ENCODE assay signal across 9 cellular contexts in genomic region chr2:177164131-177164530, GRCh38. TPM values are rescaled to one million over a fixed set of nuclear protein-coding genes. Genes with fewer than 3 reads are reported as not detected.
A peak's percentile ranks its signal among the peaks of the same experiment; 100 is the strongest.
DNase-seq lines count a peak whose midpoint lies in the region; ATAC-seq and TF ChIP-seq lines count a peak whose summit lies in the region.
"Had no signal": no experiment of that assay in that cellular context is flagged by ENCODE, and none has a peak within 500 bp of the region (broad histone marks: within the 10 kb centered on the region; RNA-seq: fewer than 3 reads in every experiment).

No MANE protein-coding gene starts in this region.

- H3K27ac ChIP-seq in breast epithelium = peak overlapping the region; percentile 79 to 86
- peak overlapping the region; percentile 97 for H3K27ac ChIP-seq in angular gyrus (ENCODE audit: low read depth, low read length)
- H3K27ac ChIP-seq in lower lobe of right lung = no peak overlapping the region
- peak overlapping the region; percentile 38 for H3K27ac ChIP-seq in urinary bladder (ENCODE audit: low read depth)

- no peak overlapping the region for H3K4me3 Mint-ChIP-seq in MCF 10A (ENCODE audit: unreplicated experiment)
- H3K4me3 Mint-ChIP-seq in stimulated activated effector memory CD8-positive, alpha-beta T cell treated with anti-CD3 and anti-CD28 coated beads, Interleukin-12 subunit alpha, Interleukin-12 subunit beta, amount 100 ng/mL, for 72 hours = no peak overlapping the region
- H3K4me3 Mint-ChIP-seq: T-helper 1 cell treated with Interleukin-12 subunit alpha and Interleukin-12 subunit beta and Interleukin-4 antibody, amounts not matched to agents 30 μg/mL and 1 μg/mL, for 36 hours had no signal

- peaks cover 15% of the 10 kb centered on the region for H3K4me1 Mint-ChIP-seq in MCF 10A (ENCODE audit: insufficient read depth, unreplicated experiment)
- peaks cover 13% of the 10 kb centered on the region for H3K4me1 Mint-ChIP-seq in stimulated activated effector memory CD8-positive, alpha-beta T cell treated with anti-CD3 and anti-CD28 coated beads, Interleukin-12 subunit alpha, Interleukin-12 subunit beta, amount 100 ng/mL, for 72 hours

- POLR2A ChIA-PET in MCF 10A (lab: Yijun Ruan, JAX) = interaction anchor here (0.6 to 5.8 kb wide), 32 partner anchors 10 to 629 kb away, joined by 3 to 198 read pairs (median 7); partner anchors contain the start of genes AGPS, HNRNPA3 and NFE2L2

- intact Hi-C loops in breast epithelium (cut with DNase I; ENCODE audit: low total_unique reads) (loop anchor here (5.0 kb wide), 1 partner anchor 168 kb away; no protein-coding TSS in a partner anchor), MCF 10A (cut with micrococcal nuclease) (loop anchor here (1.0 to 10.0 kb wide), 7 partner anchors 47 to 1037 kb away; partner anchors contain the start of gene HOXD8), lower lobe of right lung (cut with DNase I) (loop anchor here (10.0 kb wide), 1 partner anchor 101 kb away; the partner anchor contains the start of gene NFE2L2)

- no TSS peak for BruUV-seq in MCF 10A (replicated peaks; lab: Mats Ljungman, UMichigan)

- no peak for TF ChIP-seq POLR2A in breast epithelium (IDR thresholded peaks at IDR 0.05)

- DNase-seq in breast epithelium (ENCODE audit: low spot score in 2 of 2) (no peak), MCF 10A (ENCODE audit: unreplicated experiment) (no peak), lower lobe of right lung (no peak), activated gamma-delta T cell treated with Interleukin-2 at 50 U/mL for 16 hours (no peak)
- no peak for DNase-seq in effector CD4-positive, alpha-beta T cell
- no peak for DNase-seq in stimulated activated effector memory CD8-positive, alpha-beta T cell treated with anti-CD3 and anti-CD28 coated beads, Interleukin-12 subunit alpha, Interleukin-12 subunit beta, amount 100 ng/mL, for 72 hours (ENCODE audit: low spot score in 2 of 2)

- no peaks in the 10 kb centered on the region for H3K36me3 ChIP-seq in breast epithelium
- H3K36me3 ChIP-seq in lower lobe of right lung = no peaks in the 10 kb centered on the region
- H3K36me3 ChIP-seq in urinary bladder (ENCODE audit: insufficient read depth) = no peaks in the 10 kb centered on the region

- no peaks in the 10 kb centered on the region for H3K9me3 ChIP-seq in breast epithelium
- no peaks in the 10 kb centered on the region for H3K9me3 ChIP-seq in lower lobe of right lung

- no peak for TF ChIP-seq CTCF in breast epithelium (IDR thresholded peaks at IDR 0.05)
- no peak for TF ChIP-seq CTCF in MCF 10A (IDR thresholded peaks at IDR 0.05; ENCODE audit: unreplicated experiment)
- TF ChIP-seq CTCF in lower lobe of right lung (IDR thresholded peaks at IDR 0.05) = no peak

- peaks cover 5% of the 10 kb centered on the region for H3K36me3 Mint-ChIP-seq in MCF 10A (ENCODE audit: insufficient read depth, unreplicated experiment)
- H3K36me3 Mint-ChIP-seq in stimulated activated effector memory CD8-positive, alpha-beta T cell treated with anti-CD3 and anti-CD28 coated beads, Interleukin-12 subunit alpha, Interleukin-12 subunit beta, amount 100 ng/mL, for 72 hours = no peaks in the 10 kb centered on the region

- no peak overlapping the region for H3K27ac Mint-ChIP-seq in MCF 10A (ENCODE audit: low read depth, unreplicated experiment)
- no peak overlapping the region for H3K27ac Mint-ChIP-seq in stimulated activated effector memory CD8-positive, alpha-beta T cell treated with anti-CD3 and anti-CD28 coated beads, Interleukin-12 subunit alpha, Interleukin-12 subunit beta, amount 100 ng/mL, for 72 hours
- H3K27ac Mint-ChIP-seq: T-helper 1 cell treated with Interleukin-12 subunit alpha and Interleukin-12 subunit beta and Interleukin-4 antibody, amounts not matched to agents 30 μg/mL and 1 μg/mL, for 36 hours had no signal

- H3K9me3 Mint-ChIP-seq in MCF 10A (ENCODE audit: unreplicated experiment) = no peaks in the 10 kb centered on the region
- H3K9me3 Mint-ChIP-seq in stimulated activated effector memory CD8-positive, alpha-beta T cell treated with anti-CD3 and anti-CD28 coated beads, Interleukin-12 subunit alpha, Interleukin-12 subunit beta, amount 100 ng/mL, for 72 hours = no peaks in the 10 kb centered on the region
- H3K9me3 Mint-ChIP-seq: T-helper 1 cell treated with Interleukin-12 subunit alpha and Interleukin-12 subunit beta and Interleukin-4 antibody, amounts not matched to agents 30 μg/mL and 1 μg/mL, for 36 hours had no signal

- CTCF ChIA-PET in MCF 10A (lab: Yijun Ruan, JAX) = interaction anchor here (0.6 to 5.2 kb wide), 37 partner anchors 8 to 1037 kb away, joined by 3 to 52 read pairs (median 7); partner anchors contain the start of gene NFE2L2

- H3K27me3 ChIP-seq in breast epithelium = no peaks in the 10 kb centered on the region
- H3K27me3 ChIP-seq in lower lobe of right lung (ENCODE audit: low read depth) = no peaks in the 10 kb centered on the region

- no peaks in the 10 kb centered on the region for H3K27me3 Mint-ChIP-seq in MCF 10A (ENCODE audit: insufficient read depth, unreplicated experiment)

- H3K4me1 ChIP-seq in breast epithelium = no peaks in the 10 kb centered on the region
- H3K4me1 ChIP-seq in lower lobe of right lung = peaks cover 22% of the 10 kb centered on the region
- no peaks in the 10 kb centered on the region for H3K4me1 ChIP-seq in urinary bladder (ENCODE audit: insufficient read depth)

- WGBS in urinary bladder = 13% methylated on average over 3 of the region's 3 CpGs

- no peak for ATAC-seq in lower lobe of right lung
- no peak for ATAC-seq in stimulated activated effector memory CD8-positive, alpha-beta T cell treated with anti-CD3 and anti-CD28 coated beads, Interleukin-12 subunit alpha, Interleukin-12 subunit beta, amount 100 ng/mL, for 72 hours

- peak overlapping the region; percentile 40 to 55 (median 42) for H3K4me3 ChIP-seq in breast epithelium
- H3K4me3 ChIP-seq in lower lobe of right lung = peak overlapping the region; percentile 55
- H3K4me3 ChIP-seq in urinary bladder (ENCODE audit: low read depth, low read length) = no peak overlapping the region

RNA-seq across cellular contexts. Expression of gene HNRNPA3, which starts 48.5 kb away (rescaled TPM):
- total RNA-seq in breast epithelium = 10 to 100 TPM; 60.6 to 100.0 (median 95.9) TPM
- 142 and 179 TPM in 2 replicates for total RNA-seq in MCF 10A (2022)
- total RNA-seq in lower lobe of right lung = 132 TPM
- total RNA-seq in urinary bladder = 129 TPM
- 160 TPM for polyA plus RNA-seq in urinary bladder
